In the genomic region with DNA sequence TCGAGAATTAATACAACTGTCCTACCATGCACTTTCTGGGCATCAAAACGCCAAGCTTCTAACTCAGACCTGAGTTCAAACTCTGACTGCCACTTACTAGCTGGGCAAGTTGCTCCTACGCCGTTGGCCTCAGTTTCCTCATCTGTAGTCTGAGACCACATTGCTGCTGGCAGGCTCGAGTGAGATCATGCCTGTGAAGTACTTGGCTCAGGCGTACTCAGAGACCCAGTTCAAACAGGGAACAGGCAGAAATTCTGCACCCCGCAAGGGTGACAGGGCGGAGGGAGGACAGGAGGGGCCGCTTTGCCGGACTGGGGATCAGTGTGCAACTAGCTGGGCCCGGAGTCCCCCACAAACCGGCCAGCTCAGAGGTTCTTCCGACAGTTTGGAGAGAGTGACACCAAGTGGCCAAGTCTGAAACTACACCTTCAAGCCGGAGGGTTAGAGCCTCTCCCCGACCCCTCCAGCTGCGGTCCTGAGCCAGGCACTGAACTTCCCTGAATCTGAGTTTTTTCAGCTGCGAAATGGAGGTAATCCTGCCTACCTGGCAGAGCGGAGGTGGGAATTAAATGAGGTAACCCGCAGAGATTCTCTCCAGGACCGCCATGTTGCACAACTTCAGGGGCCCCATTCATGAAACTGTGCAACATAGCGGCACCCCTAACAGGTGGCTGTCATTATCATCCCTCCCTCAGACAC, we compare ENCODE assay signal across 1 cellular context.
TF ChIP-seq lines count a peak whose summit lies in the region.

No MANE protein-coding gene starts in this region.

TF ChIP-seq in H1, 55 proteins besides CTCF, POLR2A, EP300 and RAD21:
- peak; percentile 73; the same call in 1 of the 2 replicates for TF ChIP-seq KDM1A (IDR thresholded peaks at IDR 0.05; ENCODE audit: borderline replicate concordance, low read length)
- no peak for TF ChIP-seq ZNF274 (IDR thresholded peaks at IDR 0.05; ENCODE audit: borderline replicate concordance, extremely low read depth, low read length)
- TF ChIP-seq SIRT6 (IDR thresholded peaks at IDR 0.05; ENCODE audit: low read length) = no peak
